In genomic region chr16:31093132-31093703, GRCh38 we compare ENCODE assay signal across 8 cellular contexts. TPM values are rescaled to one million over a fixed set of nuclear protein-coding genes. Genes with fewer than 3 reads are reported as not detected.
DNase-seq lines count a peak whose midpoint lies in the region; ATAC-seq lines count a peak whose summit lies in the region.

No MANE protein-coding gene starts in this region.

- no peaks in the 10 kb centered on the region for H3K27me3 Mint-ChIP-seq in activated T-cell treated with anti-CD3 and anti-CD28 coated beads, Interleukin-2, amount 50 U/mL, for 4 hours (ENCODE audit: low read depth)

- peak overlapping the region; percentile 97 for H3K4me3 Mint-ChIP-seq in activated T-cell treated with anti-CD3 and anti-CD28 coated beads, Interleukin-2, amount 50 U/mL, for 4 hours

- H3K27ac ChIP-seq in caudate nucleus (ENCODE audit: low read depth, low read length) = peak overlapping the region; percentile 39

- no peak for ATAC-seq in activated T-cell treated with anti-CD3 and anti-CD28 coated beads, Interleukin-2, amount 50 U/mL, for 4 hours
- ATAC-seq in GM21786 (IDR thresholded peaks at IDR 0.05; ENCODE audit: unreplicated experiment) = no peak

- peaks cover 6% of the 10 kb centered on the region for H3K36me3 Mint-ChIP-seq in activated T-cell treated with anti-CD3 and anti-CD28 coated beads, Interleukin-2, amount 50 U/mL, for 4 hours (ENCODE audit: insufficient read depth)

- in situ Hi-C loops in KBM-7 (cut with MboI; ENCODE audit: low pct_unique_long_range_greater_than_20kb, low sequenced_read_pairs) = no loop called here

- DNase-seq in activated T-cell treated with anti-CD3 and anti-CD28 coated beads, Interleukin-2, amount 50 U/mL, for 4 hours = no peak
- DNase-seq in activated T-cell treated with anti-CD3 and anti-CD28 coated beads, Interleukin-2, amount 50 U/mL, for 1 hour = no peak
- DNase-seq in NCI-H82 (lab: John Stamatoyannopoulos, UW) (peak; percentile 84), caudate nucleus (lab: John Stamatoyannopoulos, UW) (peak in 43 of 61 donors; percentile 12 to 71 (median 43)), medulla oblongata (ENCODE audit: extremely low spot score) (peak; percentile 62), KBM-7 (no peak)
- DNase-seq in activated effector memory CD4-positive, alpha-beta T cell treated with Interleukin-2 at 50 U/mL for 16 hours = no peak

- no peaks in the 10 kb centered on the region for H3K9me3 Mint-ChIP-seq in activated T-cell treated with anti-CD3 and anti-CD28 coated beads, Interleukin-2, amount 50 U/mL, for 4 hours

- peaks cover 26% of the 10 kb centered on the region for H3K4me1 Mint-ChIP-seq in activated T-cell treated with anti-CD3 and anti-CD28 coated beads, Interleukin-2, amount 50 U/mL, for 4 hours (ENCODE audit: low read depth)

RNA-seq across cellular contexts. Expression of gene VKORC1, which starts 1.4 kb away (rescaled TPM):
- total RNA-seq in activated T-cell treated with anti-CD3 and anti-CD28 coated beads, Interleukin-2, amount 50 U/mL, for 4 hours = 10 to 100 TPM; 62.8 to 63.8 (median 63.5) TPM

RNA-seq across cellular contexts. Expression of gene PRSS53, which starts 4.5 kb away (rescaled TPM):
- 1 to 10 TPM; 4.6 to 5.6 (median 4.9) TPM for total RNA-seq in activated T-cell treated with anti-CD3 and anti-CD28 coated beads, Interleukin-2, amount 50 U/mL, for 4 hours

RNA-seq across cellular contexts. Expression of gene BCKDK, which starts 15.0 kb away (rescaled TPM):
- 10 to 100 TPM; 41.9 to 46.5 (median 43.2) TPM for total RNA-seq in activated T-cell treated with anti-CD3 and anti-CD28 coated beads, Interleukin-2, amount 50 U/mL, for 4 hours

RNA-seq across cellular contexts. Expression of gene ZNF646, which starts 19.0 kb away (rescaled TPM):
- total RNA-seq in activated T-cell treated with anti-CD3 and anti-CD28 coated beads, Interleukin-2, amount 50 U/mL, for 4 hours = 10 to 100 TPM; 22.3 to 26.1 (median 22.7) TPM

RNA-seq across cellular contexts. Expression of gene ZNF668, which starts 19.2 kb away (rescaled TPM):
- total RNA-seq in activated T-cell treated with anti-CD3 and anti-CD28 coated beads, Interleukin-2, amount 50 U/mL, for 4 hours = 10 to 100 TPM; 18.1 to 19.4 (median 19.2) TPM

Comparison
In these comparisons a context has a peak if more than half of its experiments do, and no peak if none do; other contexts are left out.
1. DNase-seq: peak in NCI-H82 (single experiment), caudate nucleus (43 of 61) and medulla oblongata (single experiment); none in activated T-cell treated with anti-CD3 and anti-CD28 coated beads, Interleukin-2, amount 50 U/mL, for 4 hours (single experiment), activated T-cell treated with anti-CD3 and anti-CD28 coated beads, Interleukin-2, amount 50 U/mL, for 1 hour (single experiment), activated effector memory CD4-positive, alpha-beta T cell treated with Interleukin-2 at 50 U/mL for 16 hours (single experiment) and KBM-7 (single experiment).